ENCODE assay signal across 8 cellular contexts in the genomic region with DNA sequence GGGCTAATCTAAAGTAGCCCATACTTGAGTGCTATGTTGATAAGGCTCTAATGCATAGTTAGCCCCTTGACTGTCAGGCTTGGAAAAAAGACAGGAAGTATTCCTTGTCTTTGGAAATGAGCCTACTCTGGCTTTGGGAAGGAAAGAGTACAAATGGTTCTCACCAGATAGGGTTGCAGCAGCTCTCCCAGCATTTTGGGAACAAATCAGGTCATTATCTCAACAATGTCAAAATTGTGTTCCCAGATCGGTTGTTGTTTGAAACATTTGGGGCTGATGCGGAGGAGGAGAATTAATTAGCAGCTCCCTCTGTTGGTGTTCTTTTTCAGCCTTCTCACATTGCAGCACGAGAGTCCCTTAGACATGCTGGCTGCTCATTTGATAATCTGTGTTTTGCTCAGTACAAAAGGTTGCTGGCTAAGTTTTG. TPM values are rescaled to one million over a fixed set of nuclear protein-coding genes. Genes with fewer than 3 reads are reported as not detected.
DNase-seq lines count a peak whose midpoint lies in the region; ATAC-seq and TF ChIP-seq lines count a peak whose summit lies in the region.

No MANE protein-coding gene starts in this region.

- H3K4me2 ChIP-seq in SU-DHL-6 (ENCODE audit: low read depth, low read length, poor library complexity, severe bottlenecking): peak overlapping the region; percentile 69

- intact Hi-C loops in heart right ventricle (cut with DNase I) (loop anchor here in 3 of 10 donors (2.0 to 10.0 kb wide), 4 partner anchors 24 to 142 kb away; no protein-coding TSS in a partner anchor), sigmoid colon (cut with DNase I) (loop anchor here (5.0 to 10.0 kb wide), 2 partner anchors 40 to 82 kb away; no protein-coding TSS in a partner anchor)

- TF ChIP-seq POLR2A in sigmoid colon (IDR thresholded peaks at IDR 0.05): no peak

- TF ChIP-seq EP300 in sigmoid colon (IDR thresholded peaks at IDR 0.05): no peak

- H2AFZ ChIP-seq in SU-DHL-6 (ENCODE audit: low read depth, low read length, severe bottlenecking): peak overlapping the region; percentile 8

- H3F3A ChIP-seq in SU-DHL-6 (ENCODE audit: insufficient read depth): peaks cover 49% of the 10 kb centered on the region

- peaks cover 0 to 64% (median 41%) of the 10 kb centered on the region in 9 donors for H3K4me1 ChIP-seq in heart right ventricle
- peaks cover 0 to 21% (median 14%) of the 10 kb centered on the region in 4 donors for H3K4me1 ChIP-seq in sigmoid colon

- H3K27me3 ChIP-seq in SU-DHL-6 (ENCODE audit: low read length) (no peaks in the 10 kb centered on the region), heart right ventricle (no peaks in the 10 kb centered on the region), sigmoid colon (no peaks in the 10 kb centered on the region)

- TF ChIP-seq CTCF in SU-DHL-6 (IDR thresholded peaks at IDR 0.05; ENCODE audit: insufficient read depth, low read length, poor library complexity, severe bottlenecking) (peak; percentile 62), heart right ventricle (IDR thresholded peaks at IDR 0.05) (peak in 8 of 9 donors; percentile 30 to 65 (median 42)), sigmoid colon (IDR thresholded peaks at IDR 0.05) (peak in 3 of 4 experiments; percentile 15 to 27 (median 23))

- H3K36me3 ChIP-seq in SU-DHL-6 (ENCODE audit: low read length) (peaks cover 27% of the 10 kb centered on the region), heart right ventricle (peaks cover 0 to 5% (median 0%) of the 10 kb centered on the region in 9 donors), sigmoid colon (no peaks in the 10 kb centered on the region)

- WGBS in heart right ventricle, 2 donors: 1 to 5% methylated on average over 3 of the region's 3 CpGs
- WGBS in sigmoid colon, 2 donors: 22 to 42% methylated on average over 3 of the region's 3 CpGs

- H3K79me2 ChIP-seq in SU-DHL-6 (ENCODE audit: insufficient read depth, low read length): peaks cover 80% of the 10 kb centered on the region

- H3K9me2 ChIP-seq in SU-DHL-6 (replicated peaks; ENCODE audit: insufficient read depth, low read length): no peaks in the 10 kb centered on the region

- peak; percentile 62 to 83 (median 77) for ATAC-seq in heart right ventricle
- ATAC-seq in HG03520 (IDR thresholded peaks at IDR 0.05; ENCODE audit: unreplicated experiment): no peak
- no peak for ATAC-seq in GM21360 (IDR thresholded peaks at IDR 0.05; ENCODE audit: unreplicated experiment)
- no peak for ATAC-seq in HG02938 (IDR thresholded peaks at IDR 0.05; ENCODE audit: unreplicated experiment)

- H4K20me1 ChIP-seq in SU-DHL-6 (ENCODE audit: low read depth, low read length): no peaks in the 10 kb centered on the region

- DNase-seq in HCEC 1CT (peak; percentile 15), heart right ventricle (peak in 1 of 2 donors; percentile 31), sigmoid colon (no peak), kidney tubule cell (ENCODE audit: low spot score) (no peak)

- H3K27ac ChIP-seq in SU-DHL-6 (ENCODE audit: low read depth, low read length) (peak overlapping the region; percentile 94), heart right ventricle (peak overlapping the region; percentile 8 to 80 (median 70)), sigmoid colon (peak overlapping the region; percentile 36 to 57 (median 40))

- H3K9ac ChIP-seq in SU-DHL-6 (ENCODE audit: low read length): peak overlapping the region; percentile 55

- H3K4me3 ChIP-seq in SU-DHL-6 (ENCODE audit: insufficient read depth, low read length, poor library complexity, severe bottlenecking) (peak overlapping the region; percentile 33), heart right ventricle (peak overlapping the region in 5 of 10 donors; percentile 23 to 34 (median 31)), sigmoid colon (peak overlapping the region in 1 of 4 donors; percentile 9)

- H3K9me3 ChIP-seq in SU-DHL-6 (ENCODE audit: insufficient read depth, low read length) (no peaks in the 10 kb centered on the region), heart right ventricle (no peaks in the 10 kb centered on the region), sigmoid colon (no peaks in the 10 kb centered on the region)

RNA-seq across cellular contexts. Expression of gene KANK1, which starts 42.3 kb away (rescaled TPM):
- total RNA-seq in heart right ventricle (100 to 1,000 TPM in 8 of 10 donors, 10 to 100 TPM in 2; 89.0 to 136 (median 124) TPM), sigmoid colon (100 to 1,000 TPM in 1 of 4 donors, 10 to 100 TPM in 3; 67.8 to 127 (median 91.0) TPM)
- polyA plus RNA-seq in heart right ventricle (100 to 1,000 TPM in 1 of 2 donors, 10 to 100 TPM in 1; 42.4 to 116 TPM), sigmoid colon (10 to 100 TPM; 11.5 to 21.0 (median 15.0) TPM)

Comparison
In these comparisons a context has a peak if more than half of its experiments do, and no peak if none do; other contexts are left out.
1. H3K27ac ChIP-seq: peak in every context shown above with its lines; median percentile 94 in SU-DHL-6; 70 in heart right ventricle; 40 in sigmoid colon.
2. ATAC-seq: peak in heart right ventricle (8 of 8); none in HG03520 (single experiment), GM21360 (single experiment) and HG02938 (single experiment).
3. Peak in every context shown above with its lines, with median percentiles within 50 percentile points of each other: CTCF ChIP-seq.